ENCODE assay signal across 2 cellular contexts in the genomic region with DNA sequence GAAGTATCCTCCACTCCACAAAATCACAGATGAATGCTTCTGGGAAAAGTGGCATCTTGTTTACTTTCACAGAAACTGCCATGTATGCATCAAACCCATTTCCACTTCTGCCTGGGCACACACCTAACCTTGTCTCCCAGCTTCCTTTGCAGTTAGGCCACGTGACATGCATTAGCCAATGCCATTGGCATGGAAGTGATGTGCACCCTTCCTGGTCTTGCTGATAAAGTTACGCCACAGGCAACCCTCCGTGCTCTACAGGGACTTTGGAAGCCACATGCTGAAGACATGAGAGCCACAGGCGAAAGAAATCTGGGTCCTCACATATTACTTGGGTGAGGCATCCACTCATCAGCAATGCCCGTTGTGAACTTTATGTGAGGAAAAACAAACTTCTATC.
TF ChIP-seq lines count a peak whose summit lies in the region.

No MANE protein-coding gene starts in this region.

TF ChIP-seq in IMR-90, 13 proteins besides CTCF, POLR2A, EP300 and RAD21 (continued from another document):
- TF ChIP-seq, protein P1, sequence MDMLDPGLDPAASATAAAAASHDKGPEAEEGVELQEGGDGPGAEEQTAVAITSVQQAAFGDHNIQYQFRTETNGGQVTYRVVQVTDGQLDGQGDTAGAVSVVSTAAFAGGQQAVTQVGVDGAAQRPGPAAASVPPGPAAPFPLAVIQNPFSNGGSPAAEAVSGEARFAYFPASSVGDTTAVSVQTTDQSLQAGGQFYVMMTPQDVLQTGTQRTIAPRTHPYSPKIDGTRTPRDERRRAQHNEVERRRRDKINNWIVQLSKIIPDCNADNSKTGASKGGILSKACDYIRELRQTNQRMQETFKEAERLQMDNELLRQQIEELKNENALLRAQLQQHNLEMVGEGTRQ (IDR thresholded peaks at IDR 0.05; ENCODE audit: low read depth, low read length), result no peak

TF ChIP-seq in SK-N-SH treated with all-trans-retinoic acid at 6 μM for 48 hours, 23 proteins besides CTCF, POLR2A, EP300 and RAD21 (continued from another document):
- TF ChIP-seq, protein P2, sequence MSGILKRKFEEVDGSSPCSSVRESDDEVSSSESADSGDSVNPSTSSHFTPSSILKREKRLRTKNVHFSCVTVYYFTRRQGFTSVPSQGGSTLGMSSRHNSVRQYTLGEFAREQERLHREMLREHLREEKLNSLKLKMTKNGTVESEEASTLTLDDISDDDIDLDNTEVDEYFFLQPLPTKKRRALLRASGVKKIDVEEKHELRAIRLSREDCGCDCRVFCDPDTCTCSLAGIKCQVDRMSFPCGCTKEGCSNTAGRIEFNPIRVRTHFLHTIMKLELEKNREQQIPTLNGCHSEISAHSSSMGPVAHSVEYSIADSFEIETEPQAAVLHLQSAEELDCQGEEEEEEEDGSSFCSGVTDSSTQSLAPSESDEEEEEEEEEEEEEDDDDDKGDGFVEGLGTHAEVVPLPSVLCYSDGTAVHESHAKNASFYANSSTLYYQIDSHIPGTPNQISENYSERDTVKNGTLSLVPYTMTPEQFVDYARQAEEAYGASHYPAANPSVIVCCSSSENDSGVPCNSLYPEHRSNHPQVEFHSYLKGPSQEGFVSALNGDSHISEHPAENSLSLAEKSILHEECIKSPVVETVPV (CRISPR knock-in tag; IDR thresholded peaks at IDR 0.05), result no peak
TF ChIP-seq in SK-N-SH treated with all-trans-retinoic acid at 6 μM for 48 hours: peak in this region for 0.
